Comparison of ENCODE assay signal across 17 cellular contexts in the genomic region with DNA sequence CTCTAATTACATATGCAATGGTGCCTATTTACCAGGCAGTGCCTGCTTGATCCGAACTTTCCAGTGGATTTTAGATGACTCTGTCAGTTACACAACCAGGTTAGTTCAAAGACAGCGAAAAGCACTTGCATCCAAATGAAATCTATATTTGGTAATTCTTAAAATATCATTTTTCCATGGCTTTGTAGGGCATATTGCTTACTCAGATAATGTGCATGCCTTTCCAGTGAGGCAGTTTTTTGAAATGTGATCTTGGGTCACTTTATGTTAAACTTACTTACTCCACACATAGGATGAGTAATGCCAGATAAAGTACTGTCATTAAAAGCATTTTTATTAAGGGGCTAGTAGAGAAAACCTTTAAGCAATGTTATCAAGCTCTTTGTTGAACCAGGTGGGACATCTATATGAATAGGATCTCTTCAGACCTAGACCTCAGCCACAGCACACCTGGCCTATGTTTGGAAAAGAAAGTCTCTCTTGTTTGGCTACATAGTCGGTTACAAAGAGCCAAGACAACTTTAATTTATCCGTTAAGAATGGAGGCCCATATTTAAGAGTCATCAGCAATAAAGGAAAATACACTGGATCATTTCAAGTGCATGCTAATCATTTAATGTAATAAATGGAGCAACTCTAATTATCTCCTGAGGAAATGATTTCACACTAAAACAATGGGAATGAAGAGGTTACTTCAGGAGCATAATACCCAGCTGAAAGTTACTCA. TPM values are rescaled to one million over a fixed set of nuclear protein-coding genes. Genes with fewer than 3 reads are reported as not detected.
DNase-seq lines count a peak whose midpoint lies in the region; ATAC-seq, FAIRE-seq and TF ChIP-seq lines count a peak whose summit lies in the region.
"Had no signal": no experiment of that assay in that cellular context is flagged by ENCODE, and none has a peak within 500 bp of the region (broad histone marks: within the 10 kb centered on the region; RNA-seq: fewer than 3 reads in every experiment).

No MANE protein-coding gene starts in this region.

- peak overlapping the region; percentile 47 for H3K27ac ChIP-seq in AG04450 (ENCODE audit: low read depth, low read length)
- H3K27ac ChIP-seq: C4-2B, SJCRH30, upper lobe of right lung had no signal

- ATAC-seq in HG03354 (IDR thresholded peaks at IDR 0.05; ENCODE audit: poor library complexity, severe bottlenecking, unreplicated experiment): no peak
- ATAC-seq in HG02763 (IDR thresholded peaks at IDR 0.05; ENCODE audit: unreplicated experiment): no peak
- ATAC-seq in activated CD8-positive, alpha-beta T cell treated with anti-CD3 and anti-CD28 coated beads, Interleukin-2, amount 10 ng/mL, durations not matched to agents 7 days and 5 days: no peak
- ATAC-seq: upper lobe of right lung, WTC11 had no signal

- CTCF ChIA-PET in AG04450 (lab: Charles Lee): interaction anchor here (1.5 to 7.0 kb wide), 2 partner anchors 14 to 113 kb away, joined by 10 to 95 read pairs; no protein-coding TSS in a partner anchor
- CTCF ChIA-PET in activated CD8-positive, alpha-beta T cell treated with anti-CD3 and anti-CD28 coated beads, Interleukin-2, amount 10 ng/mL, durations not matched to agents 7 days and 5 days (lab: Charles Lee): interaction anchor here (1.4 kb wide), 1 partner anchor 14 kb away, joined by 3 read pairs; no protein-coding TSS in a partner anchor

- no peaks in the 10 kb centered on the region for H3K9me3 Mint-ChIP-seq in activated CD8-positive, alpha-beta T cell treated with anti-CD3 and anti-CD28 coated beads, Interleukin-2, amount 10 ng/mL, durations not matched to agents 7 days and 5 days (ENCODE audit: insufficient read depth)
- H3K9me3 Mint-ChIP-seq: nephron progenitor cell, WTC11 had no signal

- no peak overlapping the region for H3K4me3 ChIP-seq in AG04450 (ENCODE audit: low read depth, low read length)
- H3K4me3 ChIP-seq in astrocyte of the spinal cord (ENCODE audit: low read depth, low read length): no peak overlapping the region
- H3K4me3 ChIP-seq: SJCRH30, upper lobe of right lung had no signal

- no peak overlapping the region for H3K27ac Mint-ChIP-seq in activated CD8-positive, alpha-beta T cell treated with anti-CD3 and anti-CD28 coated beads, Interleukin-2, amount 10 ng/mL, durations not matched to agents 7 days and 5 days
- H3K27ac Mint-ChIP-seq: WTC11 had no signal

- no peaks in the 10 kb centered on the region for H3K4me1 Mint-ChIP-seq in activated CD8-positive, alpha-beta T cell treated with anti-CD3 and anti-CD28 coated beads, Interleukin-2, amount 10 ng/mL, durations not matched to agents 7 days and 5 days (ENCODE audit: low read depth)

- H3K9me3 ChIP-seq in AG04450 (ENCODE audit: control insufficient read depth, insufficient read depth, low read length): no peaks in the 10 kb centered on the region
- H3K9me3 ChIP-seq: SJCRH30, upper lobe of right lung had no signal

- in situ Hi-C loops in astrocyte of the spinal cord (cut with HindIII; ENCODE audit: low sequenced_read_pairs): no loop called here
- in situ Hi-C loops in G401 (cut with HindIII; ENCODE audit: low sequenced_read_pairs): no loop called here

- FAIRE-seq in islet of Langerhans (lab: Jason Lieb, UNC): peak; percentile 86

- H3K27me3 Mint-ChIP-seq in activated CD8-positive, alpha-beta T cell treated with anti-CD3 and anti-CD28 coated beads, Interleukin-2, amount 10 ng/mL, durations not matched to agents 7 days and 5 days (ENCODE audit: low read depth): peaks cover 8% of the 10 kb centered on the region

- POLR2A ChIA-PET in AG04450 (lab: Yijun Ruan, JAX): no interaction called here
- POLR2A ChIA-PET in activated CD8-positive, alpha-beta T cell treated with anti-CD3 and anti-CD28 coated beads, Interleukin-2, amount 10 ng/mL, durations not matched to agents 7 days and 5 days (lab: Charles Lee): no interaction called here

- DNase-seq in AG04450 (ENCODE audit: low read depth, low spot score) (peak; percentile 54), HT1080 (ENCODE audit: low read depth) (peak; percentile 81), astrocyte of the spinal cord (ENCODE audit: low read depth, low spot score) (peak; percentile 83), G401 (ENCODE audit: low spot score) (no peak)
- DNase-seq in activated CD8-positive, alpha-beta T cell treated with anti-CD3 and anti-CD28 coated beads, Interleukin-2, amount 10 ng/mL, durations not matched to agents 7 days and 5 days: no peak
- DNase-seq: aorta, kidney glomerular epithelial cell, NCI-H1092 treated with DMSO at 0.1 percent for 48 hours, nephron progenitor cell, SJCRH30, upper lobe of right lung had no signal

- no peak for TF ChIP-seq CTCF in AG04450 (IDR thresholded peaks at IDR 0.05; ENCODE audit: low read depth, low read length)
- TF ChIP-seq CTCF in astrocyte of the spinal cord (IDR thresholded peaks at IDR 0.05; ENCODE audit: low read depth, low read length): no peak

- no peak overlapping the region for H3K4me3 Mint-ChIP-seq in activated CD8-positive, alpha-beta T cell treated with anti-CD3 and anti-CD28 coated beads, Interleukin-2, amount 10 ng/mL, durations not matched to agents 7 days and 5 days
- H3K4me3 Mint-ChIP-seq: WTC11 had no signal

- H3K27me3 ChIP-seq in AG04450 (ENCODE audit: control insufficient read depth, insufficient read depth, low read length): no peaks in the 10 kb centered on the region

- H3K36me3 Mint-ChIP-seq in activated CD8-positive, alpha-beta T cell treated with anti-CD3 and anti-CD28 coated beads, Interleukin-2, amount 10 ng/mL, durations not matched to agents 7 days and 5 days (ENCODE audit: low read depth): no peaks in the 10 kb centered on the region
- H3K36me3 Mint-ChIP-seq: WTC11 had no signal

RNA-seq across cellular contexts. Expression of a gene that starts 56.4 kb away (rescaled TPM):
- polyA plus RNA-seq in AG04450 (2011; rRNA removed): not detected in 2 replicates
- not detected in 2 replicates for polyA minus RNA-seq in AG04450 (2011; rRNA and poly(A)+ RNA removed)
- total RNA-seq in HT1080 (2014; rRNA removed; shearing (Covaris generic)): not detected in 2 replicates
- not detected in 2 replicates for polyA plus RNA-seq in HT1080 (2015; cell fraction: cytosol; rRNA removed)
- polyA plus RNA-seq in HT1080 (2015; cell fraction: nucleus; rRNA removed): not detected in 2 replicates
- total RNA-seq in G401 (2014; rRNA removed; shearing (Covaris generic)): not detected in 2 replicates
- not detected for total RNA-seq in activated CD8-positive, alpha-beta T cell treated with anti-CD3 and anti-CD28 coated beads, Interleukin-2, amount 10 ng/mL, durations not matched to agents 7 days and 5 days
- total RNA-seq: aorta, SJCRH30, upper lobe of right lung, WTC11 had no signal
- polyA plus RNA-seq: aorta, esophagus had no signal

Comparison
In these comparisons a context has a peak if more than half of its experiments do, and no peak if none do; other contexts are left out.
1. DNase-seq: peak in AG04450 (single experiment), HT1080 (single experiment) and astrocyte of the spinal cord (single experiment); none in G401 (single experiment) and activated CD8-positive, alpha-beta T cell treated with anti-CD3 and anti-CD28 coated beads, Interleukin-2, amount 10 ng/mL, durations not matched to agents 7 days and 5 days (single experiment).